In the genomic region with DNA sequence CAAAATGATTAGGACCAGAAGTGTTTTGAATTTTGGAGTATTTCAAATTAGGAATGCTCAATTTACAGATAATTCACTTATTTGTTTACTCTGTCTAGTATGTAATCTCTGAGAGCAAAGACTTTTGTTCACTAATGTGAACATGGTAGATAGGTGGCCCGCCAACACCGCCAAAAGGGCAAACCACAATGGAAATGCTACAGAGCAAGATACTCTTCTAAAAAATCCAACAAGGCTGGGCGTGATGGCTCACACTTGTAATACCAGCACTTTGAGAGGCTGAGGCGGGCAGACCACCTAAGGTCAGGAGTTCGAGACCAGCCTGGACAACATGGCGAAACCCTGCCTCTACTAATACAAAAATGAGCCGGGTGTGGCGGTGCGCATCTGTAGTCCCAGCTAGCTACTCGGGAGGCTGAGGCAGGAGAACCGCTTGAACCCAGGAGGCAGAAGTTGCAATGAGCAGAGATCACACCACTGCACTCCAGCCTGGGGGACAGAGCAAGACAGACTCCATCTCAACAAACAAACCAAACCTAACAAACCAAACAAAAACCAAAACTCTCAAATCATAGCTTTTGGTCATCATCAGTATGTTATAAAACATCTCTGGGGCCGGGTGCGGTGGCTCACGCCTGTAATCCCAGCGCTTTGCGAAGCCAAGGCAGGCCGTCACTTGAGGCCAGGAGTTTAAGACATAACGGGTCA, we compare ENCODE assay signal across 10 cellular contexts. TPM values are rescaled to one million over a fixed set of nuclear protein-coding genes. Genes with fewer than 3 reads are reported as not detected.
DNase-seq lines count a peak whose midpoint lies in the region; ATAC-seq, FAIRE-seq and TF ChIP-seq lines count a peak whose summit lies in the region.
"Had no signal": no experiment of that assay in that cellular context is flagged by ENCODE, and none has a peak within 500 bp of the region (broad histone marks: within the 10 kb centered on the region; RNA-seq: fewer than 3 reads in every experiment).

No MANE protein-coding gene starts in this region.

- peak overlapping the region; percentile 72 to 90 for H3K4me2 ChIP-seq in H1 (ENCODE audit: insufficient read depth in 1 of 2, low read depth in 2 of 2, low read length in 2 of 2)

- peaks cover 7 to 10% of the 10 kb centered on the region in 2 experiments for H4K20me1 ChIP-seq in H1 (replicated peaks in 1 of 2; ENCODE audit: control insufficient read depth in 1 of 2, insufficient read depth in 2 of 2, low read length in 2 of 2)

- no peak overlapping the region for H2BK20ac ChIP-seq in H1 (ENCODE audit: low read length)

- no peak overlapping the region for H4K5ac ChIP-seq in H1 (ENCODE audit: insufficient read length, low read depth, low read length)

- no peak overlapping the region for H3K23ac ChIP-seq in H1 (ENCODE audit: insufficient read length)

- POLR2A ChIA-PET in H1 (lab: Charles Lee; ENCODE audit: partially characterized antibody) = interaction anchor here (0.6 to 3.5 kb wide), 9 partner anchors 9 to 50 kb away, joined by 3 to 26 read pairs (median 5); partner anchors contain the start of gene FAM161A

- H3K9me3 ChIP-seq in NT2/D1 (ENCODE audit: insufficient read depth, low read length) (no peaks in the 10 kb centered on the region), H1 (ENCODE audit: insufficient read depth in 2 of 2, low read depth in 1 of 2, low read length in 1 of 2) (no peaks in the 10 kb centered on the region), psoas muscle (no peaks in the 10 kb centered on the region)

- no peaks in the 10 kb centered on the region for H3K9me3 Mint-ChIP-seq in activated CD4-positive, alpha-beta T cell treated with anti-CD3 and anti-CD28 coated beads, Interleukin-2, amount 10 ng/mL, durations not matched to agents 24 days and 14 days

- peaks cover 47% of the 10 kb centered on the region for H3K36me3 Mint-ChIP-seq in activated CD4-positive, alpha-beta T cell treated with anti-CD3 and anti-CD28 coated beads, Interleukin-2, amount 10 ng/mL, durations not matched to agents 24 days and 14 days (ENCODE audit: low read depth)

- H3K4me3 ChIP-seq in NT2/D1 (ENCODE audit: insufficient read length, low read depth) = no peak overlapping the region
- H3K4me3 ChIP-seq in H1 (ENCODE audit: extremely low read depth in 1 of 4, insufficient read depth in 2 of 4, low read depth in 3 of 4, low read length in 4 of 4) = peak overlapping the region; percentile 20 to 99 (median 96); a peak in 6 of 8 replicates
- peak overlapping the region; percentile 74 for H3K4me3 ChIP-seq in psoas muscle

- 92% methylated on average over 18 of the region's 18 CpGs; no CpG with 5 or more reads in 1 of the 2 experiments for WGBS in H1 (ENCODE audit: extremely low coverage in 1 of 2, insufficient coverage in 1 of 2, insufficient read length in 1 of 2, insufficient replicate concordance in 2 of 2, low coverage in 1 of 2, low lambda C conversion rate in 2 of 2, missing lambda C conversion rate in 1 of 2), 2 experiments
- 87 to 92% (median 89%) methylated on average over 18 of the region's 18 CpGs for WGBS in psoas muscle, 3 donors

- H2BK12ac ChIP-seq in H1 (ENCODE audit: low read depth, low read length) = no peak overlapping the region

- FAIRE-seq in H1 (lab: Jason Lieb, UNC) = no peak
- FAIRE-seq: colon had no signal

- ATAC-seq in psoas muscle = no peak

- in situ Hi-C loops in KBM-7 (cut with MboI; ENCODE audit: low pct_unique_long_range_greater_than_20kb, low sequenced_read_pairs) = no loop called here

- TF ChIP-seq RAD21 in H1 (IDR thresholded peaks at IDR 0.05 in 1 of 2, conservative IDR thresholded peaks at IDR 0.05 in 1 of 2; ENCODE audit: low read depth in 2 of 2, low read length in 2 of 2) = no peak

- H2BK120ac ChIP-seq in H1 (replicated peaks; ENCODE audit: low read depth, low read length) = no peak overlapping the region

- no peak overlapping the region for H4K91ac ChIP-seq in H1 (replicated peaks; ENCODE audit: insufficient read length, low read length)

- no peaks in the 10 kb centered on the region for H3K27me3 Mint-ChIP-seq in activated CD4-positive, alpha-beta T cell treated with anti-CD3 and anti-CD28 coated beads, Interleukin-2, amount 10 ng/mL, durations not matched to agents 24 days and 14 days

- peaks cover 4% of the 10 kb centered on the region; the same call in 1 of the 2 replicates for H3K79me1 ChIP-seq in H1 (ENCODE audit: low read depth, low read length)

- H3K36me3 ChIP-seq in NT2/D1 (ENCODE audit: insufficient read depth, insufficient read length, low read length) = peaks cover 61% of the 10 kb centered on the region
- H3K36me3 ChIP-seq in H1 (ENCODE audit: control insufficient read depth in 2 of 4, insufficient read depth in 4 of 4, low read length in 3 of 4) = peaks cover 19 to 52% (median 31%) of the 10 kb centered on the region in 4 experiments
- peaks cover 0 to 46% of the 10 kb centered on the region in 2 donors for H3K36me3 ChIP-seq in psoas muscle (ENCODE audit: insufficient read depth in 1 of 2, low read depth in 1 of 2)

- CTCF ChIA-PET in H1 (lab: Charles Lee; ENCODE audit: partially characterized antibody) = no interaction called here

- no peaks in the 10 kb centered on the region for H3K27me3 ChIP-seq in NT2/D1 (ENCODE audit: insufficient read depth, insufficient read length)
- H3K27me3 ChIP-seq in H1 (replicated peaks in 1 of 4; ENCODE audit: control insufficient read depth in 3 of 4, extremely low read depth in 1 of 4, insufficient read depth in 3 of 4, low read length in 3 of 4) = no peaks in the 10 kb centered on the region
- no peaks in the 10 kb centered on the region for H3K27me3 ChIP-seq in psoas muscle (ENCODE audit: insufficient read depth in 3 of 3, low read length in 2 of 3)

- H2AK5ac ChIP-seq in H1 (ENCODE audit: low read depth, low read length) = no peak overlapping the region

- TF ChIP-seq POLR2A in H1 (IDR thresholded peaks at IDR 0.05; ENCODE audit: control extremely low read depth in 1 of 2, low read depth in 2 of 2, low read length in 2 of 2) = no peak

- intact Hi-C loops in activated CD4-positive, alpha-beta T cell treated with anti-CD3 and anti-CD28 coated beads, Interleukin-2, amount 10 ng/mL, durations not matched to agents 24 days and 14 days (cut with micrococcal nuclease) = loop anchor here (10.0 kb wide), 1 partner anchor 819 kb away; the partner anchor contains the start of gene EHBP1
- intact Hi-C loops in psoas muscle (cut with DNase I) = no loop called here

- H3K18ac ChIP-seq in H1 (ENCODE audit: extremely low read depth, low read length) = no peak overlapping the region

- no peak overlapping the region for H4K8ac ChIP-seq in H1 (ENCODE audit: extremely low read depth, insufficient read depth, low read length)

- H3K56ac ChIP-seq in H1 (replicated peaks; ENCODE audit: insufficient read length, low read depth, low read length) = no peak overlapping the region

- no peak overlapping the region for H3K14ac ChIP-seq in H1 (ENCODE audit: insufficient read length)

- DNase-seq in activated CD4-positive, alpha-beta T cell treated with anti-CD3 and anti-CD28 coated beads, Interleukin-2, amount 10 ng/mL, durations not matched to agents 24 days and 14 days = no peak
- DNase-seq in activated CD4-positive, alpha-beta T cell treated with anti-CD3 and anti-CD28 coated beads, Interleukin-2, amount 50 U/mL, for 48 hours = no peak
- DNase-seq in NT2/D1 (ENCODE audit: low read depth, low spot score) = no peak
- DNase-seq in H1 (ENCODE audit: low read depth in 1 of 2, low spot score in 2 of 2) = no peak
- no peak for DNase-seq in psoas muscle
- DNase-seq in NCI-H2107 treated with DMSO at 0.1 percent for 48 hours (lab: John Stamatoyannopoulos, UW; ENCODE audit: unreplicated experiment) = no peak
- no peak for DNase-seq in KBM-7
- no peak for DNase-seq in HUDEP-2 (lab: John Stamatoyannopoulos, UW; ENCODE audit: unreplicated experiment in 76 of 76)
- DNase-seq: NCI-H82 had no signal

- H3K23me2 ChIP-seq in H1 (ENCODE audit: low read depth, low read length) = peaks cover 9% of the 10 kb centered on the region

- H3K4ac ChIP-seq in H1 (replicated peaks; ENCODE audit: insufficient read length, low read depth, low read length) = no peak overlapping the region

- TF ChIP-seq CTCF in H1 (IDR thresholded peaks at IDR 0.05; ENCODE audit: control extremely low read depth in 1 of 3, insufficient read depth in 1 of 3, low read depth in 1 of 3, low read length in 3 of 3) (no peak), psoas muscle (IDR thresholded peaks at IDR 0.05) (no peak)

- H3K4me1 ChIP-seq in NT2/D1 (ENCODE audit: insufficient read depth, insufficient read length) = no peaks in the 10 kb centered on the region
- peaks cover 0 to 2% (median 0%) of the 10 kb centered on the region in 4 experiments; a peak in 3 of 7 replicates for H3K4me1 ChIP-seq in H1 (replicated peaks in 1 of 4; ENCODE audit: control insufficient read depth in 3 of 4, insufficient read depth in 4 of 4, low read length in 3 of 4)
- H3K4me1 ChIP-seq in psoas muscle = peaks cover 8% of the 10 kb centered on the region

- H3K4me3 Mint-ChIP-seq in activated CD4-positive, alpha-beta T cell treated with anti-CD3 and anti-CD28 coated beads, Interleukin-2, amount 10 ng/mL, durations not matched to agents 24 days and 14 days = peak overlapping the region; percentile 99

- no peak overlapping the region for H3K27ac Mint-ChIP-seq in activated CD4-positive, alpha-beta T cell treated with anti-CD3 and anti-CD28 coated beads, Interleukin-2, amount 10 ng/mL, durations not matched to agents 24 days and 14 days

- peak overlapping the region; percentile 32 for H3K9ac ChIP-seq in NT2/D1 (ENCODE audit: insufficient read length, low read depth)
- H3K9ac ChIP-seq in H1 (replicated peaks in 1 of 4; ENCODE audit: extremely low read depth in 1 of 4, low read depth in 3 of 4, low read length in 3 of 4) = no peak overlapping the region

- TF ChIP-seq EP300 in H1 (IDR thresholded peaks at IDR 0.05; ENCODE audit: borderline replicate concordance in 1 of 2, low read depth in 2 of 2, low read length in 2 of 2) = no peak

- H3K27ac ChIP-seq in H1 (ENCODE audit: low read depth, low read length) = no peak overlapping the region
- H3K27ac ChIP-seq in psoas muscle = peak overlapping the region; percentile 26

- no peak overlapping the region for H2BK15ac ChIP-seq in H1 (ENCODE audit: low read length)

- H2AFZ ChIP-seq in H1 (ENCODE audit: low read length) = no peak overlapping the region

- peaks cover 22% of the 10 kb centered on the region for H3K4me1 Mint-ChIP-seq in activated CD4-positive, alpha-beta T cell treated with anti-CD3 and anti-CD28 coated beads, Interleukin-2, amount 10 ng/mL, durations not matched to agents 24 days and 14 days

- no peak overlapping the region for H2BK5ac ChIP-seq in H1 (ENCODE audit: low read depth, low read length)

- H3K79me2 ChIP-seq in H1 (ENCODE audit: control insufficient read depth in 1 of 2, insufficient read depth in 2 of 2, low read length in 2 of 2) = peaks cover 29 to 53% of the 10 kb centered on the region in 2 experiments

RNA-seq across cellular contexts. Expression of gene CCT4, which starts 2.4 kb away (rescaled TPM):
- total RNA-seq in activated CD4-positive, alpha-beta T cell treated with anti-CD3 and anti-CD28 coated beads, Interleukin-2, amount 10 ng/mL, durations not matched to agents 24 days and 14 days = 398 and 407 TPM in 2 replicates
- 342 and 359 TPM in 2 replicates for total RNA-seq in H1 (2021; fragmentation: NEBNext Ultra II Directional; extraction: Animal tissue kit (Norgen Biotek cat#: 25700))
- polyA plus RNA-seq in H1 (2011; rRNA removed) (86.7 and 129 TPM in 2 replicates), psoas muscle (100 to 1,000 TPM in 2 of 3 donors, 10 to 100 TPM in 1; 88.7 to 191 (median 128) TPM)
- polyA plus RNA-seq in H1 (2011; cell fraction: cytosol; rRNA removed) = 162 TPM
- 79.4 TPM for polyA plus RNA-seq in H1 (2011; cell fraction: nucleus; rRNA removed)
- polyA plus RNA-seq in H1 (2012, experiment 1 of 2) = 225 to 315 TPM (median 237 TPM) in 4 replicates
- 85.1 TPM for polyA plus RNA-seq in H1 (2012, experiment 2 of 2)
- polyA plus RNA-seq in H1 (2013, experiment 1 of 2) = 254 TPM
- 246 TPM for polyA plus RNA-seq in H1 (2013, experiment 2 of 2)
- polyA minus RNA-seq in H1 (2011; rRNA and poly(A)+ RNA removed) = 149 and 156 TPM in 2 replicates
- polyA minus RNA-seq in H1 (2011; cell fraction: cytosol; rRNA and poly(A)+ RNA removed) = 140 TPM
- 110 TPM for polyA minus RNA-seq in H1 (2011; cell fraction: nucleus; rRNA and poly(A)+ RNA removed)
- total RNA-seq in psoas muscle = 100 to 1,000 TPM; 124 to 154 (median 132) TPM

RNA-seq across cellular contexts. Expression of gene COMMD1, which starts 19.4 kb away (rescaled TPM):
- total RNA-seq in activated CD4-positive, alpha-beta T cell treated with anti-CD3 and anti-CD28 coated beads, Interleukin-2, amount 10 ng/mL, durations not matched to agents 24 days and 14 days = 27.2 and 27.6 TPM in 2 replicates
- 23.5 and 27.8 TPM in 2 replicates for total RNA-seq in H1 (2021; fragmentation: NEBNext Ultra II Directional; extraction: Animal tissue kit (Norgen Biotek cat#: 25700))
- polyA plus RNA-seq in H1 (2011; rRNA removed) = 28.3 and 32.0 TPM in 2 replicates
- polyA plus RNA-seq in H1 (2011; cell fraction: cytosol; rRNA removed) = 26.2 TPM
- polyA plus RNA-seq in H1 (2011; cell fraction: nucleus; rRNA removed) = 13.8 TPM
- 29.1 to 43.4 TPM (median 38.1 TPM) in 4 replicates for polyA plus RNA-seq in H1 (2012, experiment 1 of 2)
- 86.7 TPM for polyA plus RNA-seq in H1 (2012, experiment 2 of 2)
- 30.4 TPM for polyA plus RNA-seq in H1 (2013, experiment 1 of 2)
- 33.5 TPM for polyA plus RNA-seq in H1 (2013, experiment 2 of 2)
- 14.3 and 14.4 TPM in 2 replicates for polyA minus RNA-seq in H1 (2011; rRNA and poly(A)+ RNA removed)
- polyA minus RNA-seq in H1 (2011; cell fraction: cytosol; rRNA and poly(A)+ RNA removed) = 5.8 TPM
- 16.6 TPM for polyA minus RNA-seq in H1 (2011; cell fraction: nucleus; rRNA and poly(A)+ RNA removed)
- total RNA-seq in psoas muscle = 10 to 100 TPM; 33.6 to 49.1 (median 38.7) TPM
- polyA plus RNA-seq in psoas muscle = 10 to 100 TPM; 54.3 to 67.3 (median 56.3) TPM

RNA-seq across cellular contexts. Expression of gene FAM161A, which starts 32.2 kb away (rescaled TPM):
- total RNA-seq in activated CD4-positive, alpha-beta T cell treated with anti-CD3 and anti-CD28 coated beads, Interleukin-2, amount 10 ng/mL, durations not matched to agents 24 days and 14 days = 3.8 and 4.5 TPM in 2 replicates
- total RNA-seq in H1 (2021; fragmentation: NEBNext Ultra II Directional; extraction: Animal tissue kit (Norgen Biotek cat#: 25700)) = 9.7 and 10.2 TPM in 2 replicates
- polyA plus RNA-seq in H1 (2011; rRNA removed) (1.5 and 1.6 TPM in 2 replicates), psoas muscle (1 to 10 TPM in 2 of 3 donors, under 1 TPM in 1; 0.72 to 2.3 (median 1.2) TPM)
- polyA plus RNA-seq in H1 (2011; cell fraction: cytosol; rRNA removed) = 3.2 TPM
- polyA plus RNA-seq in H1 (2011; cell fraction: nucleus; rRNA removed) = 1.7 TPM
- polyA plus RNA-seq in H1 (2012, experiment 1 of 2) = 4.0 to 9.9 TPM (median 5.9 TPM) in 4 replicates
- 0.30 TPM for polyA plus RNA-seq in H1 (2012, experiment 2 of 2)
- 11.8 TPM for polyA plus RNA-seq in H1 (2013, experiment 1 of 2)
- polyA plus RNA-seq in H1 (2013, experiment 2 of 2) = 10.9 TPM
- polyA minus RNA-seq in H1 (2011; rRNA and poly(A)+ RNA removed) = 1.8 and 3.3 TPM in 2 replicates
- 3.9 TPM for polyA minus RNA-seq in H1 (2011; cell fraction: cytosol; rRNA and poly(A)+ RNA removed)
- 4.6 TPM for polyA minus RNA-seq in H1 (2011; cell fraction: nucleus; rRNA and poly(A)+ RNA removed)
- total RNA-seq in psoas muscle = 1 to 10 TPM; 1.2 to 3.3 (median 2.2) TPM
